In the genomic region with DNA sequence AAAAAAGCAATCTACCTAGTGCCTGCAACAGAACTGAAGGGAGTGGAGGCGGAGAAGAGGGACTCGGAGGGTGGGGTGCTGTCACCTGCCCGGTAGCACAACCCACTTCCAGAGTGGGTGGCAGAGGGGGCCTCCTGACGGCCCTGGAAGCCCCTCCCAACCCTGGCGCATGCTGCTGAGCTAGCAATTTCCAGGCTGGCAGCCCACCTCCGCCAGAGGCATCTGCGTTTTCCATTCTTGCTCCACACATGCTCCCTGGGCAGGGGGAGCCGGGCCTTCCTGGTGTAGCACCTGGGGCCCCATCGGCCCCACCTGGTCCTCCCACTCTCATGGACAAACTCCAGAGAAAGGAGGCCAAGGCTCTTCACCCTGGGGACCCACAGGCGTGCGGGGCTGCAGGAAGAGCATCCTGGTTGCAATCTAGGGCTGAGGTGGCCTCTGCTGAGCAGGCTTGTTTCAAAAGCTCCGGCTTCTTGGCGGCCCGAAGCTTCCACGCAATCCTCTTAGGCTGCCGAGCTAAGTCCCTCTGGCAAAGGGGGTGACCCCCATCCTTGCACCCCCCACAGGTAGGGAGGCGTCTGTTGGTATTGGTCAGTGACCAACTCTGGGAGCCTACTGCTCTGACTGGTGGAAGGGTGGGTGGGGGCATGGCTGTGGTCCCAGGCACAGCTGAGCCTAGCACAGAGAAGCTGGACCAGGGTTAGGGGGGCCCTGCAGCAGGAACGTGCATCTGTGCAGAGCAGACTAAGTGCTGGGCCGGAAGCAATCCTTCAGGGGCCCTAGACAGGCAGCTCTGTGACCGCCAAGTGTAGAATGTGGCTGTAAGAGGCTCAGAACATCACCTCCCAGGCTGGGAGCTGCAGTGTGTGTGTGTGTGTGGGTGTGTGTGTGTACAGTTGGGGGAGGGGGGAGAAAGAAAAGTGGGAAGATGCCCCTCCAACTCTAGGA, we compare ENCODE assay signal across 1 cellular context.
TF ChIP-seq lines count a peak whose summit lies in the region.

No MANE protein-coding gene starts in this region.

TF ChIP-seq in WTC11, 78 proteins besides CTCF, POLR2A, EP300 and RAD21 (continued from another document):
- TF ChIP-seq, protein P1, sequence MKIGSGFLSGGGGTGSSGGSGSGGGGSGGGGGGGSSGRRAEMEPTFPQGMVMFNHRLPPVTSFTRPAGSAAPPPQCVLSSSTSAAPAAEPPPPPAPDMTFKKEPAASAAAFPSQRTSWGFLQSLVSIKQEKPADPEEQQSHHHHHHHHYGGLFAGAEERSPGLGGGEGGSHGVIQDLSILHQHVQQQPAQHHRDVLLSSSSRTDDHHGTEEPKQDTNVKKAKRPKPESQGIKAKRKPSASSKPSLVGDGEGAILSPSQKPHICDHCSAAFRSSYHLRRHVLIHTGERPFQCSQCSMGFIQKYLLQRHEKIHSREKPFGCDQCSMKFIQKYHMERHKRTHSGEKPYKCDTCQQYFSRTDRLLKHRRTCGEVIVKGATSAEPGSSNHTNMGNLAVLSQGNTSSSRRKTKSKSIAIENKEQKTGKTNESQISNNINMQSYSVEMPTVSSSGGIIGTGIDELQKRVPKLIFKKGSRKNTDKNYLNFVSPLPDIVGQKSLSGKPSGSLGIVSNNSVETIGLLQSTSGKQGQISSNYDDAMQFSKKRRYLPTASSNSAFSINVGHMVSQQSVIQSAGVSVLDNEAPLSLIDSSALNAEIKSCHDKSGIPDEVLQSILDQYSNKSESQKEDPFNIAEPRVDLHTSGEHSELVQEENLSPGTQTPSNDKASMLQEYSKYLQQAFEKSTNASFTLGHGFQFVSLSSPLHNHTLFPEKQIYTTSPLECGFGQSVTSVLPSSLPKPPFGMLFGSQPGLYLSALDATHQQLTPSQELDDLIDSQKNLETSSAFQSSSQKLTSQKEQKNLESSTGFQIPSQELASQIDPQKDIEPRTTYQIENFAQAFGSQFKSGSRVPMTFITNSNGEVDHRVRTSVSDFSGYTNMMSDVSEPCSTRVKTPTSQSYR (CRISPR knock-in tag; IDR thresholded peaks at IDR 0.05), result no peak
- TF ChIP-seq SOX15 (CRISPR knock-in tag; IDR thresholded peaks at IDR 0.05) (no peak), ETV6 (CRISPR knock-in tag; IDR thresholded peaks at IDR 0.05) (no peak), CBFB (CRISPR knock-in tag; IDR thresholded peaks at IDR 0.05; ENCODE audit: low read depth) (no peak), ZNF263 (CRISPR knock-in tag; IDR thresholded peaks at IDR 0.05; ENCODE audit: low read depth) (no peak), IRF2 (CRISPR knock-in tag; IDR thresholded peaks at IDR 0.05; ENCODE audit: borderline replicate concordance, low read depth) (no peak), GTF2I (CRISPR knock-in tag; conservative IDR thresholded peaks at IDR 0.05) (no peak), HMGA2 (CRISPR knock-in tag; IDR thresholded peaks at IDR 0.05) (no peak)
- TF ChIP-seq, protein P2, sequence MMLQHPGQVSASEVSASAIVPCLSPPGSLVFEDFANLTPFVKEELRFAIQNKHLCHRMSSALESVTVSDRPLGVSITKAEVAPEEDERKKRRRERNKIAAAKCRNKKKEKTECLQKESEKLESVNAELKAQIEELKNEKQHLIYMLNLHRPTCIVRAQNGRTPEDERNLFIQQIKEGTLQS (CRISPR knock-in tag; conservative IDR thresholded peaks at IDR 0.05), result no peak
- TF ChIP-seq, protein P3, sequence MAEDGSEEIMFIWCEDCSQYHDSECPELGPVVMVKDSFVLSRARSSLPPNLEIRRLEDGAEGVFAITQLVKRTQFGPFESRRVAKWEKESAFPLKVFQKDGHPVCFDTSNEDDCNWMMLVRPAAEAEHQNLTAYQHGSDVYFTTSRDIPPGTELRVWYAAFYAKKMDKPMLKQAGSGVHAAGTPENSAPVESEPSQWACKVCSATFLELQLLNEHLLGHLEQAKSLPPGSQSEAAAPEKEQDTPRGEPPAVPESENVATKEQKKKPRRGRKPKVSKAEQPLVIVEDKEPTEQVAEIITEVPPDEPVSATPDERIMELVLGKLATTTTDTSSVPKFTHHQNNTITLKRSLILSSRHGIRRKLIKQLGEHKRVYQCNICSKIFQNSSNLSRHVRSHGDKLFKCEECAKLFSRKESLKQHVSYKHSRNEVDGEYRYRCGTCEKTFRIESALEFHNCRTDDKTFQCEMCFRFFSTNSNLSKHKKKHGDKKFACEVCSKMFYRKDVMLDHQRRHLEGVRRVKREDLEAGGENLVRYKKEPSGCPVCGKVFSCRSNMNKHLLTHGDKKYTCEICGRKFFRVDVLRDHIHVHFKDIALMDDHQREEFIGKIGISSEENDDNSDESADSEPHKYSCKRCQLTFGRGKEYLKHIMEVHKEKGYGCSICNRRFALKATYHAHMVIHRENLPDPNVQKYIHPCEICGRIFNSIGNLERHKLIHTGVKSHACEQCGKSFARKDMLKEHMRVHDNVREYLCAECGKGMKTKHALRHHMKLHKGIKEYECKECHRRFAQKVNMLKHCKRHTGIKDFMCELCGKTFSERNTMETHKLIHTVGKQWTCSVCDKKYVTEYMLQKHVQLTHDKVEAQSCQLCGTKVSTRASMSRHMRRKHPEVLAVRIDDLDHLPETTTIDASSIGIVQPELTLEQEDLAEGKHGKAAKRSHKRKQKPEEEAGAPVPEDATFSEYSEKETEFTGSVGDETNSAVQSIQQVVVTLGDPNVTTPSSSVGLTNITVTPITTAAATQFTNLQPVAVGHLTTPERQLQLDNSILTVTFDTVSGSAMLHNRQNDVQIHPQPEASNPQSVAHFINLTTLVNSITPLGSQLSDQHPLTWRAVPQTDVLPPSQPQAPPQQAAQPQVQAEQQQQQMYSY (CRISPR knock-in tag; IDR thresholded peaks at IDR 0.05), result no peak
- TF ChIP-seq, protein P4, sequence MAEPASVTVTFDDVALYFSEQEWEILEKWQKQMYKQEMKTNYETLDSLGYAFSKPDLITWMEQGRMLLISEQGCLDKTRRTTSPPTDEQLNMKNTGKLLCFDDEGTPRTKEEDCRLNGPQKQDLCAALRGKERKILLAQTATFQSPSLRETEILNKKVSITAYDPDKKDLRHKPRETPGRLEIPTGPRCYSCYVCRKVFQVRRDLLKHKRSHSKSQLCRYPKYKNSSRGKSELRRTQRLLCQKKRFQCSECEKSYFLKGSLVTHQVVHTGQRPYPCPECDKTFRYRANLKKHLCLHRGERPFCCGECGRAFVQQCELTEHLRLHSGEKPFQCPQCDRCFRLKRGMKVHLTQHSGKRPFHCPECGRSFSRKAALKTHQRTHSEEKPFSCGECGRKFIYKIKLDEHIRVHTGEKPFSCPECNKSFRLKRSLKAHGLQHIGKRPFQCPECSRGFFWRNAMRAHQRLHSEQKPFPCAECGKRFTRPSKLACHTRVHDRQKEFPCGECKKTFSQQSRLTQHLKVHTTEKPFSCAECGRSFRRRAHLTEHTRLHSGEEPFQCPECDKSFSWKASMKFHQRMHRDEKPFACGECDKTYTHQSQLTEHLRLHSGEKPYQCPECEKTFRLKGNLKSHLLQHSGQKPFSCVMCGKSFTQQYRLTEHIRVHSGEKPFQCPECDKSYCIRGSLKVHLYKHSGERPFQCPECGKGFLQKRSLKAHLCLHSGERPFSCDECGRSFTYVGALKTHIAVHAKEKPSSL (CRISPR knock-in tag; conservative IDR thresholded peaks at IDR 0.05), result no peak
- TF ChIP-seq, protein P5, sequence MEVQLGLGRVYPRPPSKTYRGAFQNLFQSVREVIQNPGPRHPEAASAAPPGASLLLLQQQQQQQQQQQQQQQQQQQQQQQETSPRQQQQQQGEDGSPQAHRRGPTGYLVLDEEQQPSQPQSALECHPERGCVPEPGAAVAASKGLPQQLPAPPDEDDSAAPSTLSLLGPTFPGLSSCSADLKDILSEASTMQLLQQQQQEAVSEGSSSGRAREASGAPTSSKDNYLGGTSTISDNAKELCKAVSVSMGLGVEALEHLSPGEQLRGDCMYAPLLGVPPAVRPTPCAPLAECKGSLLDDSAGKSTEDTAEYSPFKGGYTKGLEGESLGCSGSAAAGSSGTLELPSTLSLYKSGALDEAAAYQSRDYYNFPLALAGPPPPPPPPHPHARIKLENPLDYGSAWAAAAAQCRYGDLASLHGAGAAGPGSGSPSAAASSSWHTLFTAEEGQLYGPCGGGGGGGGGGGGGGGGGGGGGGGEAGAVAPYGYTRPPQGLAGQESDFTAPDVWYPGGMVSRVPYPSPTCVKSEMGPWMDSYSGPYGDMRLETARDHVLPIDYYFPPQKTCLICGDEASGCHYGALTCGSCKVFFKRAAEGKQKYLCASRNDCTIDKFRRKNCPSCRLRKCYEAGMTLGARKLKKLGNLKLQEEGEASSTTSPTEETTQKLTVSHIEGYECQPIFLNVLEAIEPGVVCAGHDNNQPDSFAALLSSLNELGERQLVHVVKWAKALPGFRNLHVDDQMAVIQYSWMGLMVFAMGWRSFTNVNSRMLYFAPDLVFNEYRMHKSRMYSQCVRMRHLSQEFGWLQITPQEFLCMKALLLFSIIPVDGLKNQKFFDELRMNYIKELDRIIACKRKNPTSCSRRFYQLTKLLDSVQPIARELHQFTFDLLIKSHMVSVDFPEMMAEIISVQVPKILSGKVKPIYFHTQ (CRISPR knock-in tag; IDR thresholded peaks at IDR 0.05), result no peak
- TF ChIP-seq, protein P6, sequence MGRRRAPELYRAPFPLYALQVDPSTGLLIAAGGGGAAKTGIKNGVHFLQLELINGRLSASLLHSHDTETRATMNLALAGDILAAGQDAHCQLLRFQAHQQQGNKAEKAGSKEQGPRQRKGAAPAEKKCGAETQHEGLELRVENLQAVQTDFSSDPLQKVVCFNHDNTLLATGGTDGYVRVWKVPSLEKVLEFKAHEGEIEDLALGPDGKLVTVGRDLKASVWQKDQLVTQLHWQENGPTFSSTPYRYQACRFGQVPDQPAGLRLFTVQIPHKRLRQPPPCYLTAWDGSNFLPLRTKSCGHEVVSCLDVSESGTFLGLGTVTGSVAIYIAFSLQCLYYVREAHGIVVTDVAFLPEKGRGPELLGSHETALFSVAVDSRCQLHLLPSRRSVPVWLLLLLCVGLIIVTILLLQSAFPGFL (CRISPR knock-in tag; IDR thresholded peaks at IDR 0.05; ENCODE audit: borderline replicate concordance), result no peak
TF ChIP-seq in WTC11: peak in this region for 0.
